Comparison of ENCODE assay signal across 13 cellular contexts in genomic region chr4:38818441-38818976, GRCh38. TPM values are rescaled to one million over a fixed set of nuclear protein-coding genes. Genes with fewer than 3 reads are reported as not detected.
DNase-seq lines count a peak whose midpoint lies in the region; ATAC-seq and TF ChIP-seq lines count a peak whose summit lies in the region.
"Had no signal": no experiment of that assay in that cellular context is flagged by ENCODE, and none has a peak within 500 bp of the region (broad histone marks: within the 10 kb centered on the region; RNA-seq: fewer than 3 reads in every experiment).

No MANE protein-coding gene starts in this region.

- no peaks in the 10 kb centered on the region for H3K27me3 ChIP-seq in GM06990 (replicated peaks; ENCODE audit: control insufficient read depth, insufficient read depth, low read length)
- H3K27me3 ChIP-seq: thyroid gland had no signal

- DNase-seq in GM06990 (ENCODE audit: extremely low read depth, insufficient read length) = peak; percentile 74
- peak; percentile 90 for DNase-seq in SK-MEL-5 (ENCODE audit: low read depth, low spot score)
- DNase-seq in midbrain (lab: John Stamatoyannopoulos, UW) = no peak
- no peak for DNase-seq in AG08395 (ENCODE audit: low spot score)
- no peak for DNase-seq in SKM-1 treated with dmso at 0.1 percent for 144 hours (lab: John Stamatoyannopoulos, UW; ENCODE audit: unreplicated experiment)
- DNase-seq in KBM-7 = no peak
- DNase-seq: C1 segment of cervical spinal cord, cerebellar nuclear complex, NCI-H510A treated with DMSO at 0.1 percent for 48 hours, T-helper 17 cell, thyroid gland had no signal

- in situ Hi-C loops in SK-MEL-5 (cut with HindIII; ENCODE audit: low pct_unique_long_range_greater_than_20kb, low sequenced_read_pairs) = no loop called here
- in situ Hi-C loops in KBM-7 (cut with MboI; ENCODE audit: low pct_unique_long_range_greater_than_20kb, low sequenced_read_pairs) = no loop called here

- TF ChIP-seq CTCF in GM06990 (IDR thresholded peaks at IDR 0.05; ENCODE audit: insufficient read depth, low read length, poor library complexity, severe bottlenecking) = no peak

- H3K36me3 ChIP-seq in GM06990 (ENCODE audit: control insufficient read depth, insufficient read depth, low read length) = peaks cover 2% of the 10 kb centered on the region; the same call in 1 of the 2 replicates
- H3K36me3 ChIP-seq: thyroid gland had no signal

- ATAC-seq in GM19324 (IDR thresholded peaks at IDR 0.05; ENCODE audit: low FRiP score, unreplicated experiment) = peak; percentile 46
- ATAC-seq in HG03060 (IDR thresholded peaks at IDR 0.05; ENCODE audit: low read depth, unreplicated experiment) = peak; percentile 62

- no peak overlapping the region for H3K4me3 ChIP-seq in GM06990 (replicated peaks; ENCODE audit: low read depth, low read length)
- H3K4me3 ChIP-seq: thyroid gland had no signal

RNA-seq across cellular contexts. Expression of gene TLR1, which starts 13.9 kb away (rescaled TPM):
- total RNA-seq in SK-MEL-5 (2014; rRNA removed; shearing (Covaris generic)) = 5.5 and 6.7 TPM in 2 replicates
- polyA plus RNA-seq in SK-MEL-5 (2015; cell fraction: cytosol; rRNA removed) = 3.7 and 4.1 TPM in 2 replicates
- 2.9 and 6.5 TPM in 2 replicates for polyA plus RNA-seq in SK-MEL-5 (2015; cell fraction: nucleus; rRNA removed)

RNA-seq across cellular contexts. Expression of gene TLR10, which starts 35.7 kb away (rescaled TPM):
- total RNA-seq in SK-MEL-5 (2014; rRNA removed; shearing (Covaris generic)) = 0.08 TPM in 1 of 2 replicates, not detected in the other
- 0.06 and 0.07 TPM in 2 replicates for polyA plus RNA-seq in SK-MEL-5 (2015; cell fraction: cytosol; rRNA removed)
- polyA plus RNA-seq in SK-MEL-5 (2015; cell fraction: nucleus; rRNA removed) = 0.06 TPM in 1 of 2 replicates, not detected in the other

RNA-seq across cellular contexts. Expression of gene TLR6, which starts 38.1 kb away (rescaled TPM):
- total RNA-seq in SK-MEL-5 (2014; rRNA removed; shearing (Covaris generic)) = 6.8 and 7.8 TPM in 2 replicates
- 4.4 and 6.5 TPM in 2 replicates for polyA plus RNA-seq in SK-MEL-5 (2015; cell fraction: cytosol; rRNA removed)
- 15.6 and 19.6 TPM in 2 replicates for polyA plus RNA-seq in SK-MEL-5 (2015; cell fraction: nucleus; rRNA removed)

RNA-seq across cellular contexts. Expression of gene FAM114A1, which starts 49.1 kb away (rescaled TPM):
- 33.0 and 38.6 TPM in 2 replicates for total RNA-seq in SK-MEL-5 (2014; rRNA removed; shearing (Covaris generic))
- polyA plus RNA-seq in SK-MEL-5 (2015; cell fraction: cytosol; rRNA removed) = 20.1 and 21.9 TPM in 2 replicates
- 8.8 and 15.2 TPM in 2 replicates for polyA plus RNA-seq in SK-MEL-5 (2015; cell fraction: nucleus; rRNA removed)

Comparison
In these comparisons a context has a peak if more than half of its experiments do, and no peak if none do; other contexts are left out.
1. DNase-seq: peak in GM06990 (single experiment) and SK-MEL-5 (single experiment); none in midbrain (single experiment), AG08395 (single experiment), SKM-1 treated with dmso at 0.1 percent for 144 hours (single experiment) and KBM-7 (single experiment).